Comparison of ENCODE assay signal across 1 cellular context in genomic region chr3:97932387-97932801, GRCh38.
TF ChIP-seq lines count a peak whose summit lies in the region.

No MANE protein-coding gene starts in this region.

TF ChIP-seq in K562, 482 proteins besides CTCF, POLR2A, EP300 and RAD21 (continued from another document and continues in another):
- TF ChIP-seq CHD4 (IDR thresholded peaks at IDR 0.05; ENCODE audit: insufficient read depth, insufficient replicate concordance, low read depth, low read length, poor library complexity, severe bottlenecking) (no peak), STAT5A (IDR thresholded peaks at IDR 0.05; ENCODE audit: borderline replicate concordance, low read length) (peak; percentile 58; the same call in 1 of the 2 replicates), SMAD3 (CRISPR knock-in tag; conservative IDR thresholded peaks at IDR 0.05) (no peak), CBFA2T2 (conservative IDR thresholded peaks at IDR 0.05) (peak; percentile 68), ZNF217 (CRISPR knock-in tag; IDR thresholded peaks at IDR 0.05) (no peak), TAF1 (IDR thresholded peaks at IDR 0.05; ENCODE audit: control insufficient read depth, extremely low read depth, insufficient read depth, low read length, severe bottlenecking) (no peak), MCM3 (IDR thresholded peaks at IDR 0.05) (no peak), TRIM24 (IDR thresholded peaks at IDR 0.05) (peak; percentile 26 to 52; a peak in 1 of 4 replicates), SMARCA4 (IDR thresholded peaks at IDR 0.05) (peak; percentile 71), MEF2D (tag; conservative IDR thresholded peaks at IDR 0.05; ENCODE audit: low read depth) (no peak), CREM (IDR thresholded peaks at IDR 0.05; ENCODE audit: low read depth) (no peak), JUN (IDR thresholded peaks at IDR 0.05; ENCODE audit: borderline replicate concordance, low read depth, low read length) (no peak), JUN (CRISPR knock-in tag; IDR thresholded peaks at IDR 0.05; ENCODE audit: borderline replicate concordance) (no peak), SMARCC2 (IDR thresholded peaks at IDR 0.05; ENCODE audit: low read depth) (peak; percentile 27; the same call in 1 of the 2 replicates), ETS1 (conservative IDR thresholded peaks at IDR 0.05; ENCODE audit: control insufficient read depth, low read depth, low read length) (no peak), ZNF24 (IDR thresholded peaks at IDR 0.05) (no peak), NFIC (IDR thresholded peaks at IDR 0.05) (peak; percentile 20; the same call in 1 of the 2 replicates), KDM1A (IDR thresholded peaks at IDR 0.05) (peak; percentile 78; a peak in 3 of 4 replicates), ARID1B (IDR thresholded peaks at IDR 0.05) (peak; percentile 82), CREB1 (IDR thresholded peaks at IDR 0.05) (0 out of 2 replicates have a peak, but pooled peaks have one; percentile 12), CREB1 (CRISPR knock-in tag; IDR thresholded peaks at IDR 0.05) (no peak), ZNF197 (CRISPR knock-in tag; IDR thresholded peaks at IDR 0.05; ENCODE audit: low read depth) (no peak), PKNOX1 (IDR thresholded peaks at IDR 0.05) (peak; percentile 61), NCOR1 (IDR thresholded peaks at IDR 0.05) (peak; percentile 73), SMARCE1 (IDR thresholded peaks at IDR 0.05) (peak; percentile 64; the same call in 1 of the 2 replicates), DPF2 (IDR thresholded peaks at IDR 0.05) (peak; percentile 85), RBM15 (IDR thresholded peaks at IDR 0.05; ENCODE audit: insufficient read depth, low read length) (no peak), HIVEP1 (CRISPR knock-in tag; IDR thresholded peaks at IDR 0.05) (no peak), NCOA1 (IDR thresholded peaks at IDR 0.05; ENCODE audit: low read depth) (no peak; the same call in 1 of the 2 replicates)
- TF ChIP-seq, protein P1, sequence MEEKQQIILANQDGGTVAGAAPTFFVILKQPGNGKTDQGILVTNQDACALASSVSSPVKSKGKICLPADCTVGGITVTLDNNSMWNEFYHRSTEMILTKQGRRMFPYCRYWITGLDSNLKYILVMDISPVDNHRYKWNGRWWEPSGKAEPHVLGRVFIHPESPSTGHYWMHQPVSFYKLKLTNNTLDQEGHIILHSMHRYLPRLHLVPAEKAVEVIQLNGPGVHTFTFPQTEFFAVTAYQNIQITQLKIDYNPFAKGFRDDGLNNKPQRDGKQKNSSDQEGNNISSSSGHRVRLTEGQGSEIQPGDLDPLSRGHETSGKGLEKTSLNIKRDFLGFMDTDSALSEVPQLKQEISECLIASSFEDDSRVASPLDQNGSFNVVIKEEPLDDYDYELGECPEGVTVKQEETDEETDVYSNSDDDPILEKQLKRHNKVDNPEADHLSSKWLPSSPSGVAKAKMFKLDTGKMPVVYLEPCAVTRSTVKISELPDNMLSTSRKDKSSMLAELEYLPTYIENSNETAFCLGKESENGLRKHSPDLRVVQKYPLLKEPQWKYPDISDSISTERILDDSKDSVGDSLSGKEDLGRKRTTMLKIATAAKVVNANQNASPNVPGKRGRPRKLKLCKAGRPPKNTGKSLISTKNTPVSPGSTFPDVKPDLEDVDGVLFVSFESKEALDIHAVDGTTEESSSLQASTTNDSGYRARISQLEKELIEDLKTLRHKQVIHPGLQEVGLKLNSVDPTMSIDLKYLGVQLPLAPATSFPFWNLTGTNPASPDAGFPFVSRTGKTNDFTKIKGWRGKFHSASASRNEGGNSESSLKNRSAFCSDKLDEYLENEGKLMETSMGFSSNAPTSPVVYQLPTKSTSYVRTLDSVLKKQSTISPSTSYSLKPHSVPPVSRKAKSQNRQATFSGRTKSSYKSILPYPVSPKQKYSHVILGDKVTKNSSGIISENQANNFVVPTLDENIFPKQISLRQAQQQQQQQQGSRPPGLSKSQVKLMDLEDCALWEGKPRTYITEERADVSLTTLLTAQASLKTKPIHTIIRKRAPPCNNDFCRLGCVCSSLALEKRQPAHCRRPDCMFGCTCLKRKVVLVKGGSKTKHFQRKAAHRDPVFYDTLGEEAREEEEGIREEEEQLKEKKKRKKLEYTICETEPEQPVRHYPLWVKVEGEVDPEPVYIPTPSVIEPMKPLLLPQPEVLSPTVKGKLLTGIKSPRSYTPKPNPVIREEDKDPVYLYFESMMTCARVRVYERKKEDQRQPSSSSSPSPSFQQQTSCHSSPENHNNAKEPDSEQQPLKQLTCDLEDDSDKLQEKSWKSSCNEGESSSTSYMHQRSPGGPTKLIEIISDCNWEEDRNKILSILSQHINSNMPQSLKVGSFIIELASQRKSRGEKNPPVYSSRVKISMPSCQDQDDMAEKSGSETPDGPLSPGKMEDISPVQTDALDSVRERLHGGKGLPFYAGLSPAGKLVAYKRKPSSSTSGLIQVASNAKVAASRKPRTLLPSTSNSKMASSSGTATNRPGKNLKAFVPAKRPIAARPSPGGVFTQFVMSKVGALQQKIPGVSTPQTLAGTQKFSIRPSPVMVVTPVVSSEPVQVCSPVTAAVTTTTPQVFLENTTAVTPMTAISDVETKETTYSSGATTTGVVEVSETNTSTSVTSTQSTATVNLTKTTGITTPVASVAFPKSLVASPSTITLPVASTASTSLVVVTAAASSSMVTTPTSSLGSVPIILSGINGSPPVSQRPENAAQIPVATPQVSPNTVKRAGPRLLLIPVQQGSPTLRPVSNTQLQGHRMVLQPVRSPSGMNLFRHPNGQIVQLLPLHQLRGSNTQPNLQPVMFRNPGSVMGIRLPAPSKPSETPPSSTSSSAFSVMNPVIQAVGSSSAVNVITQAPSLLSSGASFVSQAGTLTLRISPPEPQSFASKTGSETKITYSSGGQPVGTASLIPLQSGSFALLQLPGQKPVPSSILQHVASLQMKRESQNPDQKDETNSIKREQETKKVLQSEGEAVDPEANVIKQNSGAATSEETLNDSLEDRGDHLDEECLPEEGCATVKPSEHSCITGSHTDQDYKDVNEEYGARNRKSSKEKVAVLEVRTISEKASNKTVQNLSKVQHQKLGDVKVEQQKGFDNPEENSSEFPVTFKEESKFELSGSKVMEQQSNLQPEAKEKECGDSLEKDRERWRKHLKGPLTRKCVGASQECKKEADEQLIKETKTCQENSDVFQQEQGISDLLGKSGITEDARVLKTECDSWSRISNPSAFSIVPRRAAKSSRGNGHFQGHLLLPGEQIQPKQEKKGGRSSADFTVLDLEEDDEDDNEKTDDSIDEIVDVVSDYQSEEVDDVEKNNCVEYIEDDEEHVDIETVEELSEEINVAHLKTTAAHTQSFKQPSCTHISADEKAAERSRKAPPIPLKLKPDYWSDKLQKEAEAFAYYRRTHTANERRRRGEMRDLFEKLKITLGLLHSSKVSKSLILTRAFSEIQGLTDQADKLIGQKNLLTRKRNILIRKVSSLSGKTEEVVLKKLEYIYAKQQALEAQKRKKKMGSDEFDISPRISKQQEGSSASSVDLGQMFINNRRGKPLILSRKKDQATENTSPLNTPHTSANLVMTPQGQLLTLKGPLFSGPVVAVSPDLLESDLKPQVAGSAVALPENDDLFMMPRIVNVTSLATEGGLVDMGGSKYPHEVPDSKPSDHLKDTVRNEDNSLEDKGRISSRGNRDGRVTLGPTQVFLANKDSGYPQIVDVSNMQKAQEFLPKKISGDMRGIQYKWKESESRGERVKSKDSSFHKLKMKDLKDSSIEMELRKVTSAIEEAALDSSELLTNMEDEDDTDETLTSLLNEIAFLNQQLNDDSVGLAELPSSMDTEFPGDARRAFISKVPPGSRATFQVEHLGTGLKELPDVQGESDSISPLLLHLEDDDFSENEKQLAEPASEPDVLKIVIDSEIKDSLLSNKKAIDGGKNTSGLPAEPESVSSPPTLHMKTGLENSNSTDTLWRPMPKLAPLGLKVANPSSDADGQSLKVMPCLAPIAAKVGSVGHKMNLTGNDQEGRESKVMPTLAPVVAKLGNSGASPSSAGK (IDR thresholded peaks at IDR 0.05) = no peak
- TF ChIP-seq, protein P2, sequence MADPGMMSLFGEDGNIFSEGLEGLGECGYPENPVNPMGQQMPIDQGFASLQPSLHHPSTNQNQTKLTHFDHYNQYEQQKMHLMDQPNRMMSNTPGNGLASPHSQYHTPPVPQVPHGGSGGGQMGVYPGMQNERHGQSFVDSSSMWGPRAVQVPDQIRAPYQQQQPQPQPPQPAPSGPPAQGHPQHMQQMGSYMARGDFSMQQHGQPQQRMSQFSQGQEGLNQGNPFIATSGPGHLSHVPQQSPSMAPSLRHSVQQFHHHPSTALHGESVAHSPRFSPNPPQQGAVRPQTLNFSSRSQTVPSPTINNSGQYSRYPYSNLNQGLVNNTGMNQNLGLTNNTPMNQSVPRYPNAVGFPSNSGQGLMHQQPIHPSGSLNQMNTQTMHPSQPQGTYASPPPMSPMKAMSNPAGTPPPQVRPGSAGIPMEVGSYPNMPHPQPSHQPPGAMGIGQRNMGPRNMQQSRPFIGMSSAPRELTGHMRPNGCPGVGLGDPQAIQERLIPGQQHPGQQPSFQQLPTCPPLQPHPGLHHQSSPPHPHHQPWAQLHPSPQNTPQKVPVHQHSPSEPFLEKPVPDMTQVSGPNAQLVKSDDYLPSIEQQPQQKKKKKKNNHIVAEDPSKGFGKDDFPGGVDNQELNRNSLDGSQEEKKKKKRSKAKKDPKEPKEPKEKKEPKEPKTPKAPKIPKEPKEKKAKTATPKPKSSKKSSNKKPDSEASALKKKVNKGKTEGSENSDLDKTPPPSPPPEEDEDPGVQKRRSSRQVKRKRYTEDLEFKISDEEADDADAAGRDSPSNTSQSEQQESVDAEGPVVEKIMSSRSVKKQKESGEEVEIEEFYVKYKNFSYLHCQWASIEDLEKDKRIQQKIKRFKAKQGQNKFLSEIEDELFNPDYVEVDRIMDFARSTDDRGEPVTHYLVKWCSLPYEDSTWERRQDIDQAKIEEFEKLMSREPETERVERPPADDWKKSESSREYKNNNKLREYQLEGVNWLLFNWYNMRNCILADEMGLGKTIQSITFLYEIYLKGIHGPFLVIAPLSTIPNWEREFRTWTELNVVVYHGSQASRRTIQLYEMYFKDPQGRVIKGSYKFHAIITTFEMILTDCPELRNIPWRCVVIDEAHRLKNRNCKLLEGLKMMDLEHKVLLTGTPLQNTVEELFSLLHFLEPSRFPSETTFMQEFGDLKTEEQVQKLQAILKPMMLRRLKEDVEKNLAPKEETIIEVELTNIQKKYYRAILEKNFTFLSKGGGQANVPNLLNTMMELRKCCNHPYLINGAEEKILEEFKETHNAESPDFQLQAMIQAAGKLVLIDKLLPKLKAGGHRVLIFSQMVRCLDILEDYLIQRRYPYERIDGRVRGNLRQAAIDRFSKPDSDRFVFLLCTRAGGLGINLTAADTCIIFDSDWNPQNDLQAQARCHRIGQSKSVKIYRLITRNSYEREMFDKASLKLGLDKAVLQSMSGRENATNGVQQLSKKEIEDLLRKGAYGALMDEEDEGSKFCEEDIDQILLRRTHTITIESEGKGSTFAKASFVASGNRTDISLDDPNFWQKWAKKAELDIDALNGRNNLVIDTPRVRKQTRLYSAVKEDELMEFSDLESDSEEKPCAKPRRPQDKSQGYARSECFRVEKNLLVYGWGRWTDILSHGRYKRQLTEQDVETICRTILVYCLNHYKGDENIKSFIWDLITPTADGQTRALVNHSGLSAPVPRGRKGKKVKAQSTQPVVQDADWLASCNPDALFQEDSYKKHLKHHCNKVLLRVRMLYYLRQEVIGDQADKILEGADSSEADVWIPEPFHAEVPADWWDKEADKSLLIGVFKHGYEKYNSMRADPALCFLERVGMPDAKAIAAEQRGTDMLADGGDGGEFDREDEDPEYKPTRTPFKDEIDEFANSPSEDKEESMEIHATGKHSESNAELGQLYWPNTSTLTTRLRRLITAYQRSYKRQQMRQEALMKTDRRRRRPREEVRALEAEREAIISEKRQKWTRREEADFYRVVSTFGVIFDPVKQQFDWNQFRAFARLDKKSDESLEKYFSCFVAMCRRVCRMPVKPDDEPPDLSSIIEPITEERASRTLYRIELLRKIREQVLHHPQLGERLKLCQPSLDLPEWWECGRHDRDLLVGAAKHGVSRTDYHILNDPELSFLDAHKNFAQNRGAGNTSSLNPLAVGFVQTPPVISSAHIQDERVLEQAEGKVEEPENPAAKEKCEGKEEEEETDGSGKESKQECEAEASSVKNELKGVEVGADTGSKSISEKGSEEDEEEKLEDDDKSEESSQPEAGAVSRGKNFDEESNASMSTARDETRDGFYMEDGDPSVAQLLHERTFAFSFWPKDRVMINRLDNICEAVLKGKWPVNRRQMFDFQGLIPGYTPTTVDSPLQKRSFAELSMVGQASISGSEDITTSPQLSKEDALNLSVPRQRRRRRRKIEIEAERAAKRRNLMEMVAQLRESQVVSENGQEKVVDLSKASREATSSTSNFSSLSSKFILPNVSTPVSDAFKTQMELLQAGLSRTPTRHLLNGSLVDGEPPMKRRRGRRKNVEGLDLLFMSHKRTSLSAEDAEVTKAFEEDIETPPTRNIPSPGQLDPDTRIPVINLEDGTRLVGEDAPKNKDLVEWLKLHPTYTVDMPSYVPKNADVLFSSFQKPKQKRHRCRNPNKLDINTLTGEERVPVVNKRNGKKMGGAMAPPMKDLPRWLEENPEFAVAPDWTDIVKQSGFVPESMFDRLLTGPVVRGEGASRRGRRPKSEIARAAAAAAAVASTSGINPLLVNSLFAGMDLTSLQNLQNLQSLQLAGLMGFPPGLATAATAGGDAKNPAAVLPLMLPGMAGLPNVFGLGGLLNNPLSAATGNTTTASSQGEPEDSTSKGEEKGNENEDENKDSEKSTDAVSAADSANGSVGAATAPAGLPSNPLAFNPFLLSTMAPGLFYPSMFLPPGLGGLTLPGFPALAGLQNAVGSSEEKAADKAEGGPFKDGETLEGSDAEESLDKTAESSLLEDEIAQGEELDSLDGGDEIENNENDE (IDR thresholded peaks at IDR 0.05; ENCODE audit: low read depth, low read length) = no peak
- TF ChIP-seq, protein P3, sequence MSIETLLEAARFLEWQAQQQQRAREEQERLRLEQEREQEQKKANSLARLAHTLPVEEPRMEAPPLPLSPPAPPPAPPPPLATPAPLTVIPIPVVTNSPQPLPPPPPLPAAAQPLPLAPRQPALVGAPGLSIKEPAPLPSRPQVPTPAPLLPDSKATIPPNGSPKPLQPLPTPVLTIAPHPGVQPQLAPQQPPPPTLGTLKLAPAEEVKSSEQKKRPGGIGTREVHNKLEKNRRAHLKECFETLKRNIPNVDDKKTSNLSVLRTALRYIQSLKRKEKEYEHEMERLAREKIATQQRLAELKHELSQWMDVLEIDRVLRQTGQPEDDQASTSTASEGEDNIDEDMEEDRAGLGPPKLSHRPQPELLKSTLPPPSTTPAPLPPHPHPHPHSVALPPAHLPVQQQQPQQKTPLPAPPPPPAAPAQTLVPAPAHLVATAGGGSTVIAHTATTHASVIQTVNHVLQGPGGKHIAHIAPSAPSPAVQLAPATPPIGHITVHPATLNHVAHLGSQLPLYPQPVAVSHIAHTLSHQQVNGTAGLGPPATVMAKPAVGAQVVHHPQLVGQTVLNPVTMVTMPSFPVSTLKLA (conservative IDR thresholded peaks at IDR 0.05) = peak in 1 of 2 experiments; percentile 43; a peak in 2 of 4 replicates
